In the genomic region with DNA sequence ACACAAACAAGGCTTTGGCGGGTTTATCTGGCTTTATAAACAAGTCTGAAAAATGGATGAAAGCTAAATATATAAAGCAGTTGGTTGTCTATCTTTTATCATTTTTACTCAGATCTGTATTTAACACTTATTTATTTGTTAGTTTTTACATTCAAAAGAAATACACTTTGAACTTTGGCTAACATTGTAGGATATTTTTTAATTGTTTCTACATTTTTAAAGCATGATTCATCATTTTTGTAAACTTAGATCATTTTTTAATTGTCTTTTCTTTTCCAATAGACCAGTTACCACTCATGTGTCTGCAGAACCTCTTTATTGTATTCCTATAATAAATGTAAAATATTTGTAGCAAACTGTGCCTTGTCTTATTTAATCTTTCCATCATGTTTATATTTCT, we compare ENCODE assay signal across 18 cellular contexts.
DNase-seq lines count a peak whose midpoint lies in the region; ATAC-seq and TF ChIP-seq lines count a peak whose summit lies in the region.
"Had no signal": no experiment of that assay in that cellular context is flagged by ENCODE, and none has a peak within 500 bp of the region (broad histone marks: within the 10 kb centered on the region; RNA-seq: fewer than 3 reads in every experiment).

No MANE protein-coding gene starts in this region.

- H3K4me3 Mint-ChIP-seq in WTC11 = peak overlapping the region; percentile 26; the same call in 1 of the 2 replicates
- no peak overlapping the region for H3K4me3 Mint-ChIP-seq in stimulated activated naive CD8-positive, alpha-beta T cell treated with anti-CD3 and anti-CD28 coated beads, Interleukin-15, amount 100 ng/mL, for 72 hours
- H3K4me3 Mint-ChIP-seq: CD8-positive, alpha-beta memory T cell had no signal

- H3K27me3 ChIP-seq in spleen (replicated peaks in 1 of 7) = no peaks in the 10 kb centered on the region
- H3K27me3 ChIP-seq: BLaER1 treated with 17β-estradiol and CSF1 and Interleukin-3, amounts not matched to agents 10 nM and 100 nM had no signal

- H3K36me3 Mint-ChIP-seq in WTC11 = no peaks in the 10 kb centered on the region

- WGBS in spleen, 5 donors = 89 to 100% (median 94%) methylated on average over 1 of the region's 1 CpG

- CTCF ChIA-PET in WTC11 (lab: Charles Lee) = interaction anchor here (0.7 kb wide), 1 partner anchor 272 kb away, joined by 3 read pairs; no protein-coding TSS in a partner anchor

- POLR2A ChIA-PET in WTC11 (lab: Charles Lee) = no interaction called here

- H3K27ac Mint-ChIP-seq in WTC11 = no peak overlapping the region
- no peak overlapping the region for H3K27ac Mint-ChIP-seq in stimulated activated naive CD8-positive, alpha-beta T cell treated with anti-CD3 and anti-CD28 coated beads, Interleukin-15, amount 100 ng/mL, for 72 hours
- H3K27ac Mint-ChIP-seq: CD8-positive, alpha-beta memory T cell had no signal

- H3K4me3 ChIP-seq in spleen = no peak overlapping the region
- H3K4me3 ChIP-seq: BLaER1 treated with 17β-estradiol and CSF1 and Interleukin-3, amounts not matched to agents 10 nM and 100 nM had no signal

- no peak for ATAC-seq in WTC11
- ATAC-seq in stimulated activated naive CD8-positive, alpha-beta T cell treated with anti-CD3 and anti-CD28 coated beads, Interleukin-15, amount 100 ng/mL, for 72 hours = no peak
- ATAC-seq: HCT116, Panc1, Right ventricle myocardium inferior had no signal

- H3K4me1 ChIP-seq in spleen = peaks cover 0 to 7% (median 5%) of the 10 kb centered on the region in 6 donors

- H3K36me3 ChIP-seq in spleen = no peaks in the 10 kb centered on the region
- H3K36me3 ChIP-seq: BLaER1 treated with 17β-estradiol and CSF1 and Interleukin-3, amounts not matched to agents 10 nM and 100 nM had no signal

- TF ChIP-seq POLR2A in spleen (IDR thresholded peaks at IDR 0.05) = no peak

- DNase-seq in DMS79 treated with DMSO at 0.1 percent for 48 hours (lab: John Stamatoyannopoulos, UW) = peak; percentile 21
- DNase-seq in DMS79 (lab: John Stamatoyannopoulos, UW) = no peak
- DNase-seq in WTC11 (ENCODE audit: low spot score) = no peak
- peak; percentile 3 for DNase-seq in kidney tubule cell (ENCODE audit: low spot score)
- no peak for DNase-seq in spleen
- DNase-seq in stimulated activated naive CD8-positive, alpha-beta T cell treated with anti-CD3 and anti-CD28 coated beads, Interleukin-15, amount 100 ng/mL, for 72 hours = no peak
- DNase-seq in NCI-H2171 (lab: John Stamatoyannopoulos, UW) = no peak
- no peak for DNase-seq in activated CD4-positive, alpha-beta T cell treated with anti-CD3 and anti-CD28 coated beads for 4 hours
- DNase-seq: CD8-positive, alpha-beta memory T cell; KG1; NCI-H1436; NCI-H2081 treated with DMSO at 0.1 percent for 48 hours; NCI-H524 treated with DMSO at 0.1 percent for 48 hours had no signal

- H3K9me3 Mint-ChIP-seq in WTC11 = peaks cover 3% of the 10 kb centered on the region; the same call in 1 of the 2 replicates
- no peaks in the 10 kb centered on the region for H3K9me3 Mint-ChIP-seq in stimulated activated naive CD8-positive, alpha-beta T cell treated with anti-CD3 and anti-CD28 coated beads, Interleukin-15, amount 100 ng/mL, for 72 hours
- H3K9me3 Mint-ChIP-seq: CD8-positive, alpha-beta memory T cell had no signal

- H3K9me3 ChIP-seq in spleen = no peaks in the 10 kb centered on the region
- H3K9me3 ChIP-seq: BLaER1 treated with 17β-estradiol and CSF1 and Interleukin-3, amounts not matched to agents 10 nM and 100 nM had no signal

- intact Hi-C loops in spleen (cut with DNase I; ENCODE audit: low total_unique reads) = no loop called here

- no peak for TF ChIP-seq CTCF in WTC11 (IDR thresholded peaks at IDR 0.05)
- TF ChIP-seq CTCF in spleen (IDR thresholded peaks at IDR 0.05 in 8 of 11, conservative IDR thresholded peaks at IDR 0.05 in 3 of 11) = no peak

- no peaks in the 10 kb centered on the region for H3K27me3 Mint-ChIP-seq in WTC11 (ENCODE audit: low read depth)
- H3K27me3 Mint-ChIP-seq in stimulated activated naive CD8-positive, alpha-beta T cell treated with anti-CD3 and anti-CD28 coated beads, Interleukin-15, amount 100 ng/mL, for 72 hours = no peaks in the 10 kb centered on the region

- no peak overlapping the region for H3K27ac ChIP-seq in spleen
- H3K27ac ChIP-seq: 22Rv1; BLaER1 treated with 17β-estradiol and CSF1 and Interleukin-3, amounts not matched to agents 10 nM and 100 nM had no signal

- peaks cover 58% of the 10 kb centered on the region for H3K4me1 Mint-ChIP-seq in WTC11
- H3K4me1 Mint-ChIP-seq in stimulated activated naive CD8-positive, alpha-beta T cell treated with anti-CD3 and anti-CD28 coated beads, Interleukin-15, amount 100 ng/mL, for 72 hours = no peaks in the 10 kb centered on the region

TF ChIP-seq in WTC11, 78 proteins besides CTCF, POLR2A, EP300 and RAD21:
- TF ChIP-seq ZNF416 (CRISPR knock-in tag; IDR thresholded peaks at IDR 0.05) (no peak), TEAD1 (CRISPR knock-in tag; IDR thresholded peaks at IDR 0.05) (no peak), MYBL2 (CRISPR knock-in tag; IDR thresholded peaks at IDR 0.05) (no peak), ZNF138 (CRISPR knock-in tag; conservative IDR thresholded peaks at IDR 0.05) (no peak), SMAD4 (CRISPR knock-in tag; IDR thresholded peaks at IDR 0.05) (no peak), CREB1 (CRISPR knock-in tag; IDR thresholded peaks at IDR 0.05) (no peak), ZNF263 (CRISPR knock-in tag; IDR thresholded peaks at IDR 0.05; ENCODE audit: low read depth) (no peak), CREM (CRISPR knock-in tag; IDR thresholded peaks at IDR 0.05) (no peak), NFYB (CRISPR knock-in tag; conservative IDR thresholded peaks at IDR 0.05; ENCODE audit: low read depth) (no peak), TCF7 (CRISPR knock-in tag; IDR thresholded peaks at IDR 0.05; ENCODE audit: low read depth) (no peak), CBFB (CRISPR knock-in tag; IDR thresholded peaks at IDR 0.05; ENCODE audit: low read depth) (no peak), FOXJ3 (CRISPR knock-in tag; IDR thresholded peaks at IDR 0.05; ENCODE audit: borderline replicate concordance) (no peak), NR1H2 (CRISPR knock-in tag; IDR thresholded peaks at IDR 0.05) (no peak), MXD4 (CRISPR knock-in tag; IDR thresholded peaks at IDR 0.05; ENCODE audit: borderline replicate concordance) (no peak), HMGA2 (CRISPR knock-in tag; IDR thresholded peaks at IDR 0.05) (no peak)
- TF ChIP-seq, protein P1, sequence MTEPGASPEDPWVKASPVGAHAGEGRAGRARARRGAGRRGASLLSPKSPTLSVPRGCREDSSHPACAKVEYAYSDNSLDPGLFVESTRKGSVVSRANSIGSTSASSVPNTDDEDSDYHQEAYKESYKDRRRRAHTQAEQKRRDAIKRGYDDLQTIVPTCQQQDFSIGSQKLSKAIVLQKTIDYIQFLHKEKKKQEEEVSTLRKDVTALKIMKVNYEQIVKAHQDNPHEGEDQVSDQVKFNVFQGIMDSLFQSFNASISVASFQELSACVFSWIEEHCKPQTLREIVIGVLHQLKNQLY (CRISPR knock-in tag; IDR thresholded peaks at IDR 0.05) = no peak
- TF ChIP-seq, protein P2, sequence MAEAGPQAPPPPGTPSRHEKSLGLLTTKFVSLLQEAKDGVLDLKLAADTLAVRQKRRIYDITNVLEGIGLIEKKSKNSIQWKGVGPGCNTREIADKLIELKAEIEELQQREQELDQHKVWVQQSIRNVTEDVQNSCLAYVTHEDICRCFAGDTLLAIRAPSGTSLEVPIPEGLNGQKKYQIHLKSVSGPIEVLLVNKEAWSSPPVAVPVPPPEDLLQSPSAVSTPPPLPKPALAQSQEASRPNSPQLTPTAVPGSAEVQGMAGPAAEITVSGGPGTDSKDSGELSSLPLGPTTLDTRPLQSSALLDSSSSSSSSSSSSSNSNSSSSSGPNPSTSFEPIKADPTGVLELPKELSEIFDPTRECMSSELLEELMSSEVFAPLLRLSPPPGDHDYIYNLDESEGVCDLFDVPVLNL (CRISPR knock-in tag; IDR thresholded peaks at IDR 0.05; ENCODE audit: borderline replicate concordance, low read depth) = no peak
- TF ChIP-seq, protein P3, sequence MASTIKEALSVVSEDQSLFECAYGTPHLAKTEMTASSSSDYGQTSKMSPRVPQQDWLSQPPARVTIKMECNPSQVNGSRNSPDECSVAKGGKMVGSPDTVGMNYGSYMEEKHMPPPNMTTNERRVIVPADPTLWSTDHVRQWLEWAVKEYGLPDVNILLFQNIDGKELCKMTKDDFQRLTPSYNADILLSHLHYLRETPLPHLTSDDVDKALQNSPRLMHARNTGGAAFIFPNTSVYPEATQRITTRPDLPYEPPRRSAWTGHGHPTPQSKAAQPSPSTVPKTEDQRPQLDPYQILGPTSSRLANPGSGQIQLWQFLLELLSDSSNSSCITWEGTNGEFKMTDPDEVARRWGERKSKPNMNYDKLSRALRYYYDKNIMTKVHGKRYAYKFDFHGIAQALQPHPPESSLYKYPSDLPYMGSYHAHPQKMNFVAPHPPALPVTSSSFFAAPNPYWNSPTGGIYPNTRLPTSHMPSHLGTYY (CRISPR knock-in tag; IDR thresholded peaks at IDR 0.05) = no peak
- TF ChIP-seq, protein P4, sequence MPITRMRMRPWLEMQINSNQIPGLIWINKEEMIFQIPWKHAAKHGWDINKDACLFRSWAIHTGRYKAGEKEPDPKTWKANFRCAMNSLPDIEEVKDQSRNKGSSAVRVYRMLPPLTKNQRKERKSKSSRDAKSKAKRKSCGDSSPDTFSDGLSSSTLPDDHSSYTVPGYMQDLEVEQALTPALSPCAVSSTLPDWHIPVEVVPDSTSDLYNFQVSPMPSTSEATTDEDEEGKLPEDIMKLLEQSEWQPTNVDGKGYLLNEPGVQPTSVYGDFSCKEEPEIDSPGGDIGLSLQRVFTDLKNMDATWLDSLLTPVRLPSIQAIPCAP (CRISPR knock-in tag; IDR thresholded peaks at IDR 0.05) = no peak
- TF ChIP-seq, protein P5, sequence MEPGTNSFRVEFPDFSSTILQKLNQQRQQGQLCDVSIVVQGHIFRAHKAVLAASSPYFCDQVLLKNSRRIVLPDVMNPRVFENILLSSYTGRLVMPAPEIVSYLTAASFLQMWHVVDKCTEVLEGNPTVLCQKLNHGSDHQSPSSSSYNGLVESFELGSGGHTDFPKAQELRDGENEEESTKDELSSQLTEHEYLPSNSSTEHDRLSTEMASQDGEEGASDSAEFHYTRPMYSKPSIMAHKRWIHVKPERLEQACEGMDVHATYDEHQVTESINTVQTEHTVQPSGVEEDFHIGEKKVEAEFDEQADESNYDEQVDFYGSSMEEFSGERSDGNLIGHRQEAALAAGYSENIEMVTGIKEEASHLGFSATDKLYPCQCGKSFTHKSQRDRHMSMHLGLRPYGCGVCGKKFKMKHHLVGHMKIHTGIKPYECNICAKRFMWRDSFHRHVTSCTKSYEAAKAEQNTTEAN (CRISPR knock-in tag; IDR thresholded peaks at IDR 0.05) = no peak

Comparison
In these comparisons a context has a peak if more than half of its experiments do, and no peak if none do; other contexts are left out.
1. DNase-seq: peak in DMS79 treated with DMSO at 0.1 percent for 48 hours (single experiment) and kidney tubule cell (single experiment); none in DMS79 (single experiment), WTC11 (single experiment), spleen (single experiment), stimulated activated naive CD8-positive, alpha-beta T cell treated with anti-CD3 and anti-CD28 coated beads, Interleukin-15, amount 100 ng/mL, for 72 hours (0 of 2), NCI-H2171 (single experiment) and activated CD4-positive, alpha-beta T cell treated with anti-CD3 and anti-CD28 coated beads for 4 hours (0 of 2).